ENCODE assay signal across 8 cellular contexts in genomic region chr14:95318870-95319311, GRCh38. TPM values are rescaled to one million over a fixed set of nuclear protein-coding genes. Genes with fewer than 3 reads are reported as not detected.
DNase-seq lines count a peak whose midpoint lies in the region; ATAC-seq and TF ChIP-seq lines count a peak whose summit lies in the region.

No MANE protein-coding gene starts in this region.

- H3K4me1 ChIP-seq in adipocyte (ENCODE audit: control insufficient read depth, insufficient read depth, low read length) (peaks cover 32% of the 10 kb centered on the region), testis (peaks cover 6% of the 10 kb centered on the region)

- TF ChIP-seq CTCF in testis (IDR thresholded peaks at IDR 0.05) = no peak

- H3K4me3 ChIP-seq in adipocyte (ENCODE audit: low read length) (peak overlapping the region; percentile 82), testis (peak overlapping the region; percentile 72 to 90)

- peak overlapping the region in 1 of 2 donors; percentile 61 for H3K27ac ChIP-seq in testis

- H3K27me3 ChIP-seq in adipocyte (replicated peaks; ENCODE audit: control insufficient read depth, insufficient read depth, low read length) (peaks cover 4% of the 10 kb centered on the region), testis (no peaks in the 10 kb centered on the region)

- H3K9me3 Mint-ChIP-seq in T-helper 2 cell treated with Interferon-gamma antibody and Interleukin-4, amounts not matched to agents 5 μg/mL and 100 μg/mL, for 36 hours = no peaks in the 10 kb centered on the region

- H3K4me3 Mint-ChIP-seq in T-helper 2 cell treated with Interferon-gamma antibody and Interleukin-4, amounts not matched to agents 5 μg/mL and 100 μg/mL, for 36 hours = peak overlapping the region; percentile 74

- peak overlapping the region; percentile 81 for H3K9ac ChIP-seq in adipocyte (ENCODE audit: low read length)

- WGBS in testis, 2 donors = 15 to 19% methylated on average over 9 to 15 of the region's 15 CpGs

- no peak for DNase-seq in T-helper 2 cell treated with Interferon-gamma antibody and Interleukin-4, amounts not matched to agents 5 μg/mL and 100 μg/mL, for 36 hours (ENCODE audit: low spot score)
- no peak for DNase-seq in T-helper 2 cell
- no peak for DNase-seq in adipocyte (ENCODE audit: low read depth)
- no peak for DNase-seq in left lobe of liver (ENCODE audit: low spot score)
- peak; percentile 28 for DNase-seq in testis
- DNase-seq in RKO (ENCODE audit: low spot score) = no peak
- no peak for DNase-seq in erythroblast (lab: John Stamatoyannopoulos, UW)

- peak; percentile 4 for ATAC-seq in left lobe of liver
- ATAC-seq in GM18907 (IDR thresholded peaks at IDR 0.05; ENCODE audit: unreplicated experiment) = no peak

- H3K36me3 ChIP-seq in adipocyte (ENCODE audit: control insufficient read depth, insufficient read depth, low read length, severe bottlenecking) = no peaks in the 10 kb centered on the region
- no peaks in the 10 kb centered on the region for H3K36me3 ChIP-seq in testis (ENCODE audit: low read depth, missing control alignments)

- intact Hi-C loops in testis (cut with DNase I; ENCODE audit: low total_unique reads) = no loop called here

- TF ChIP-seq POLR2A in testis (IDR thresholded peaks at IDR 0.05) (no peak), erythroblast (IDR thresholded peaks at IDR 0.05; ENCODE audit: low read length) (no peak)

- peaks cover 21% of the 10 kb centered on the region for H3K4me1 Mint-ChIP-seq in T-helper 2 cell treated with Interferon-gamma antibody and Interleukin-4, amounts not matched to agents 5 μg/mL and 100 μg/mL, for 36 hours (ENCODE audit: low read depth)

- no peaks in the 10 kb centered on the region for H3K36me3 Mint-ChIP-seq in T-helper 2 cell treated with Interferon-gamma antibody and Interleukin-4, amounts not matched to agents 5 μg/mL and 100 μg/mL, for 36 hours (ENCODE audit: low read depth)

- peaks cover 61% of the 10 kb centered on the region for H3K27me3 Mint-ChIP-seq in T-helper 2 cell treated with Interferon-gamma antibody and Interleukin-4, amounts not matched to agents 5 μg/mL and 100 μg/mL, for 36 hours (ENCODE audit: low read depth)

- H3K9me3 ChIP-seq in adipocyte (ENCODE audit: control insufficient read depth, low read length) (no peaks in the 10 kb centered on the region), testis (no peaks in the 10 kb centered on the region)

- H3K27ac Mint-ChIP-seq in T-helper 2 cell treated with Interferon-gamma antibody and Interleukin-4, amounts not matched to agents 5 μg/mL and 100 μg/mL, for 36 hours = no peak overlapping the region

RNA-seq across cellular contexts. Expression of gene CLMN, which starts 0.8 kb away (rescaled TPM):
- 67.7 TPM for total RNA-seq in left lobe of liver
- total RNA-seq in testis = 10 to 100 TPM; 35.9 to 68.0 TPM
- 134 TPM for polyA plus RNA-seq in testis (ENCODE audit: insufficient read depth, low read depth, low replicate concordance)
